In the genomic region with DNA sequence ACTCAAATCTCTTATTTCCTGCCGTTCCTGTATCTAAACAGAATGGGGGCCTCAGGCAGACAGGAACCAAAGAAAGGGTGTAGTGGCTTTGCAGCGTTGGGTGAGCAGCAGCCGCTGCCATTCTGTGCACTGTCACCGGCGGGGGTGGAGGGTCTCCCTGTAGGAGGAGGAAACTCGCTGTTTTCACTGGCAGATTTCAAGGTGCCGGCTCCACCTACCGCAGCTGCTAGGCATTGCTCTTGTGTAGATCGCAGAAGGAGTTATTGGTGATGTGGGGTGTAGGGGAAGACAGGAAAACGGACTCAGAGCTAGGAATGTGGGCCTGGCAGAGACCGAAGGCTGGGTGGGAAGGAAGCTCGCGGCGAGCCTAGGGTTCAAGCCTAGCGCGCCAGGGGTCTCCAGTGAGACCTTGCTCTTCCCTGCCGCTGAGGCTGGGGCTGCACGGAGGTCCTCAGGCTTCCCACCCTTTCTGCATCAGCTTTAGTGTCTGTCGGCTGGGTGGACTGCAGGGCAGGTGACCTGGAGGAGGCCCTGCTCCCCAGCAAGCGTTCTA, we compare ENCODE assay signal across 8 cellular contexts. TPM values are rescaled to one million over a fixed set of nuclear protein-coding genes. Genes with fewer than 3 reads are reported as not detected.
A peak's percentile ranks its signal among the peaks of the same experiment; 100 is the strongest.
DNase-seq lines count a peak whose midpoint lies in the region; TF ChIP-seq lines count a peak whose summit lies in the region.

No MANE protein-coding gene starts in this region.

- H4K91ac ChIP-seq in trophoblast cell (ENCODE audit: low read depth, low read length), result no peak overlapping the region

- peaks cover 8% of the 10 kb centered on the region for H3K4me1 ChIP-seq in cardiac muscle cell (ENCODE audit: low read depth)
- H3K4me1 ChIP-seq in trophoblast cell (ENCODE audit: control insufficient read depth in 1 of 2, insufficient read depth in 2 of 2, low read length in 2 of 2), result peaks cover 0 to 5% of the 10 kb centered on the region in 2 experiments
- H3K4me1 ChIP-seq in thyroid gland, result peaks cover 3% of the 10 kb centered on the region in 2 donors

- peaks cover 14% of the 10 kb centered on the region for H3K4me1 Mint-ChIP-seq in activated naive CD8-positive, alpha-beta T cell (ENCODE audit: low read depth)

- no peak overlapping the region for H3K4ac ChIP-seq in trophoblast cell (ENCODE audit: low read depth, low read length)

- H3K27me3 ChIP-seq in MG63, result no peaks in the 10 kb centered on the region
- no peaks in the 10 kb centered on the region for H3K27me3 ChIP-seq in cardiac muscle cell
- H3K27me3 ChIP-seq in trophoblast cell (ENCODE audit: insufficient read depth, low read length), result no peaks in the 10 kb centered on the region
- H3K27me3 ChIP-seq in thyroid gland, result no peaks in the 10 kb centered on the region

- no CpG with 5 or more reads among the region's 20 CpGs for WGBS in trophoblast cell (ENCODE audit: extremely low coverage, insufficient coverage, insufficient read length)
- 4 to 5% methylated on average over 14 to 20 of the region's 20 CpGs for WGBS in thyroid gland, 2 donors

- intact Hi-C loops in thyroid gland (cut with DNase I), result loop anchor here (5.0 kb wide), 1 partner anchor 243 kb away; no protein-coding TSS in a partner anchor

- peak overlapping the region; percentile 41 for H3K9ac ChIP-seq in SK-N-MC (ENCODE audit: insufficient read length)
- no peak overlapping the region for H3K9ac ChIP-seq in trophoblast cell (ENCODE audit: low read length)

- DNase-seq in ELR (ENCODE audit: low read depth) (peak; percentile 91), MG63 (peak; percentile 82), SK-N-MC (ENCODE audit: low read depth, low spot score) (peak; percentile 59), cardiac muscle cell (ENCODE audit: low read depth in 1 of 2, low spot score in 1 of 2) (peak; percentile 89 to 94), trophoblast cell (peak; percentile 30 to 71), thyroid gland (peak; percentile 84 to 86), DMS79 treated with DMSO at 0.1 percent for 48 hours (lab: John Stamatoyannopoulos, UW) (no peak)

- no peaks in the 10 kb centered on the region for H3K79me2 ChIP-seq in trophoblast cell (ENCODE audit: control insufficient read depth, insufficient read depth, low read length, poor library complexity)

- no peak overlapping the region for H2AFZ ChIP-seq in trophoblast cell (ENCODE audit: insufficient read depth, low read length, poor library complexity)

- H3K36me3 ChIP-seq in MG63 (no peaks in the 10 kb centered on the region), SK-N-MC (ENCODE audit: insufficient read depth, low read length) (no peaks in the 10 kb centered on the region), cardiac muscle cell (no peaks in the 10 kb centered on the region), trophoblast cell (ENCODE audit: control insufficient read depth in 1 of 2, insufficient read depth in 2 of 2, low read length in 2 of 2) (no peaks in the 10 kb centered on the region), thyroid gland (no peaks in the 10 kb centered on the region)

- H2BK120ac ChIP-seq in trophoblast cell (ENCODE audit: insufficient read depth, low read length, poor library complexity), result no peak overlapping the region

- no peak overlapping the region for H2BK12ac ChIP-seq in trophoblast cell (ENCODE audit: low read length)

- peak overlapping the region; percentile 53 for H3K4me2 ChIP-seq in trophoblast cell (ENCODE audit: low read length)

- no peak overlapping the region for H2BK5ac ChIP-seq in trophoblast cell (ENCODE audit: low read depth, low read length, poor library complexity)

- no peaks in the 10 kb centered on the region for H3K9me3 Mint-ChIP-seq in activated naive CD8-positive, alpha-beta T cell (ENCODE audit: low read depth)

- no peak for TF ChIP-seq POLR2A in thyroid gland (IDR thresholded peaks at IDR 0.05)

- no peaks in the 10 kb centered on the region for H3K9me3 ChIP-seq in MG63
- no peaks in the 10 kb centered on the region for H3K9me3 ChIP-seq in SK-N-MC (ENCODE audit: low read depth, low read length)
- H3K9me3 ChIP-seq in cardiac muscle cell (ENCODE audit: low read depth), result no peaks in the 10 kb centered on the region
- peaks cover 4% of the 10 kb centered on the region for H3K9me3 ChIP-seq in trophoblast cell (ENCODE audit: insufficient read depth, low read depth, low read length)
- H3K9me3 ChIP-seq in thyroid gland, result no peaks in the 10 kb centered on the region

- no peak overlapping the region for H2AK5ac ChIP-seq in trophoblast cell (ENCODE audit: low read length)

- peak overlapping the region; percentile 89 for H3K27ac Mint-ChIP-seq in activated naive CD8-positive, alpha-beta T cell

- TF ChIP-seq CTCF in cardiac muscle cell (IDR thresholded peaks at IDR 0.05; ENCODE audit: low read depth, low read length), result peak; percentile 94
- TF ChIP-seq CTCF in thyroid gland (IDR thresholded peaks at IDR 0.05), result peak; percentile 43 to 89 (median 78)

- H3K79me1 ChIP-seq in trophoblast cell (ENCODE audit: low read length), result no peaks in the 10 kb centered on the region

- H3K27ac ChIP-seq in SK-N-MC (peak overlapping the region; percentile 42; the same call in 1 of the 2 replicates), cardiac muscle cell (no peak overlapping the region), trophoblast cell (ENCODE audit: low read depth, low read length) (no peak overlapping the region), thyroid gland (no peak overlapping the region)

- H3K18ac ChIP-seq in trophoblast cell (ENCODE audit: low read length), result no peak overlapping the region

- H3K36me3 Mint-ChIP-seq in activated naive CD8-positive, alpha-beta T cell, result no peaks in the 10 kb centered on the region

- H3K4me3 ChIP-seq in MG63 (0 out of 2 replicates have a peak overlapping the region, but pooled peaks have one; percentile 4), SK-N-MC (peak overlapping the region; percentile 63), cardiac muscle cell (no peak overlapping the region), trophoblast cell (ENCODE audit: low read depth, low read length) (no peak overlapping the region), thyroid gland (replicated peaks in 1 of 3) (no peak overlapping the region)

- no peak overlapping the region for H4K12ac ChIP-seq in trophoblast cell (ENCODE audit: low read depth, low read length)

- H3K27me3 Mint-ChIP-seq in activated naive CD8-positive, alpha-beta T cell, result no peaks in the 10 kb centered on the region

- no peak overlapping the region for H3K23ac ChIP-seq in trophoblast cell (ENCODE audit: low read length)

- H4K8ac ChIP-seq in trophoblast cell (ENCODE audit: low read depth, low read length), result no peak overlapping the region

- no peak overlapping the region for H3K14ac ChIP-seq in trophoblast cell (ENCODE audit: low read length)

- H3K4me3 Mint-ChIP-seq in activated naive CD8-positive, alpha-beta T cell, result peak overlapping the region; percentile 83

RNA-seq across cellular contexts. Expression of a gene that starts 20.8 kb away (rescaled TPM):
- 210 and 538 TPM in 2 replicates for total RNA-seq in MG63 (2014; rRNA removed; shearing (Covaris generic); ENCODE audit: low replicate concordance)
- total RNA-seq in cardiac muscle cell (251 and 646 TPM in 2 replicates), thyroid gland (100 to 1,000 TPM; 201 to 300 (median 256) TPM)
- 808 and 1,053 TPM in 2 replicates for polyA plus RNA-seq in cardiac muscle cell
- 330 and 331 TPM in 2 replicates for polyA plus RNA-seq in trophoblast cell (2013)

Comparison
In these comparisons a context has a peak if more than half of its experiments do, and no peak if none do; other contexts are left out.
1. H3K4me3 ChIP-seq: peak in MG63 (single experiment) and SK-N-MC (single experiment); none in cardiac muscle cell (single experiment), trophoblast cell (single experiment) and thyroid gland (0 of 3).